8 cellular contexts compared by ENCODE assay signal in genomic region chr15:99755692-99756409, GRCh38. TPM values are rescaled to one million over a fixed set of nuclear protein-coding genes. Genes with fewer than 3 reads are reported as not detected.
DNase-seq lines count a peak whose midpoint lies in the region; ATAC-seq, FAIRE-seq and TF ChIP-seq lines count a peak whose summit lies in the region.

No MANE protein-coding gene starts in this region.

- POLR2A ChIA-PET in activated CD8-positive, alpha-beta T cell treated with anti-CD3 and anti-CD28 coated beads, Interleukin-2, amount 10 ng/mL, durations not matched to agents 7 days and 5 days (lab: Charles Lee), result no interaction called here

- peak; percentile 81 for DNase-seq in NCI-H82 (lab: John Stamatoyannopoulos, UW)
- peak; percentile 58 for DNase-seq in activated CD8-positive, alpha-beta T cell treated with anti-CD3 and anti-CD28 coated beads, Interleukin-2, amount 10 ng/mL, durations not matched to agents 7 days and 5 days
- DNase-seq in foreskin fibroblast, result peak; percentile 42 to 81
- peak; percentile 37 for DNase-seq in non-pigmented ciliary epithelial cell (ENCODE audit: low read depth)
- no peak for DNase-seq in islet precursor cell

- peaks cover 11% of the 10 kb centered on the region for H3K27me3 Mint-ChIP-seq in activated CD8-positive, alpha-beta T cell treated with anti-CD3 and anti-CD28 coated beads, Interleukin-2, amount 10 ng/mL, durations not matched to agents 7 days and 5 days (ENCODE audit: low read depth)

- CTCF ChIA-PET in activated CD8-positive, alpha-beta T cell treated with anti-CD3 and anti-CD28 coated beads, Interleukin-2, amount 10 ng/mL, durations not matched to agents 7 days and 5 days (lab: Charles Lee), result interaction anchor here (0.5 to 5.7 kb wide), 31 partner anchors 10 to 583 kb away, joined by 3 to 79 read pairs (median 5); partner anchors contain the start of gene LYSMD4

- ATAC-seq in GM21390 (IDR thresholded peaks at IDR 0.05; ENCODE audit: unreplicated experiment) (peak; percentile 91), HG03571 (IDR thresholded peaks at IDR 0.05; ENCODE audit: unreplicated experiment) (peak; percentile 86)
- peak; percentile 88 for ATAC-seq in activated CD8-positive, alpha-beta T cell treated with anti-CD3 and anti-CD28 coated beads, Interleukin-2, amount 10 ng/mL, durations not matched to agents 7 days and 5 days

- TF ChIP-seq CTCF in foreskin fibroblast (IDR thresholded peaks at IDR 0.05; ENCODE audit: low read depth, low read length), result peak; percentile 65

- no peak overlapping the region for H3K4me3 Mint-ChIP-seq in activated CD8-positive, alpha-beta T cell treated with anti-CD3 and anti-CD28 coated beads, Interleukin-2, amount 10 ng/mL, durations not matched to agents 7 days and 5 days

- peak; percentile 84 for FAIRE-seq in G401.6 (lab: Jason Lieb, UNC)

- no peak overlapping the region for H3K4me3 ChIP-seq in foreskin fibroblast (ENCODE audit: low read depth in 1 of 2, low read length in 2 of 2)

- no peak overlapping the region for H3K27ac Mint-ChIP-seq in activated CD8-positive, alpha-beta T cell treated with anti-CD3 and anti-CD28 coated beads, Interleukin-2, amount 10 ng/mL, durations not matched to agents 7 days and 5 days

- no peaks in the 10 kb centered on the region for H3K36me3 Mint-ChIP-seq in activated CD8-positive, alpha-beta T cell treated with anti-CD3 and anti-CD28 coated beads, Interleukin-2, amount 10 ng/mL, durations not matched to agents 7 days and 5 days (ENCODE audit: low read depth)

- no peaks in the 10 kb centered on the region for H3K9me3 Mint-ChIP-seq in activated CD8-positive, alpha-beta T cell treated with anti-CD3 and anti-CD28 coated beads, Interleukin-2, amount 10 ng/mL, durations not matched to agents 7 days and 5 days (ENCODE audit: insufficient read depth)

- H3K4me1 Mint-ChIP-seq in activated CD8-positive, alpha-beta T cell treated with anti-CD3 and anti-CD28 coated beads, Interleukin-2, amount 10 ng/mL, durations not matched to agents 7 days and 5 days (ENCODE audit: low read depth), result peaks cover 7% of the 10 kb centered on the region

RNA-seq across cellular contexts. Expression of gene LYSMD4, which starts 22.6 kb away (rescaled TPM):
- total RNA-seq in activated CD8-positive, alpha-beta T cell treated with anti-CD3 and anti-CD28 coated beads, Interleukin-2, amount 10 ng/mL, durations not matched to agents 7 days and 5 days, result 10 to 100 TPM in 1 of 2 experiments, 1 to 10 TPM in 1; 8.9 to 13.0 TPM
